In the genomic region with DNA sequence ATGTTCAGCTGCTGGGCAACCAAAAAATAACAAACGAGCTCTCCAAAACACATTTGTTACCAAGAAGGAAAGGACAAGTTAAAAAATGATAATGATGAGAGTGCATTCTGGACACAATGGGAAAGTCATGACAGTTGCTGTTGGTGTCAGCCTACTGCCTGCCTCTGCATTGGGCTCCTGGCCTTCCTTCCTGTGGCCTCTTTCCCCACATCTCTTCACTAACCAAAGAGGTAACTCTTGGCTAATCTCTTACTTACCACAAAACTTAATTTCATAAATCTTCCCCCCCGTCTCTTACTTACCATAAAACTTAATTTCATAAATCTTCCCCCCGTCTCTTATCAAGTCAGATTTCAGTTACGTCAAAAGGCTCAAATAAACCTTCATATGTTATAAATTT, we compare ENCODE assay signal across 20 cellular contexts.
DNase-seq lines count a peak whose midpoint lies in the region; ATAC-seq and TF ChIP-seq lines count a peak whose summit lies in the region.
"Had no signal": no experiment of that assay in that cellular context is flagged by ENCODE, and none has a peak within 500 bp of the region (broad histone marks: within the 10 kb centered on the region; RNA-seq: fewer than 3 reads in every experiment).

No MANE protein-coding gene starts in this region.

- no peak overlapping the region for H3K4me3 ChIP-seq in NB4 (ENCODE audit: low read depth, low read length)
- H3K4me3 ChIP-seq: GM23338 had no signal

- TF ChIP-seq POLR2A in NB4 (IDR thresholded peaks at IDR 0.05; ENCODE audit: extremely low read depth, insufficient read length), result no peak

- TF ChIP-seq CTCF in NB4 (IDR thresholded peaks at IDR 0.05; ENCODE audit: low read depth, low read length), result no peak

- ATAC-seq in GM18858 (IDR thresholded peaks at IDR 0.05; ENCODE audit: unreplicated experiment) (no peak), GM19467 (IDR thresholded peaks at IDR 0.05; ENCODE audit: unreplicated experiment) (no peak)
- ATAC-seq: GM23338, HCT116, Right ventricle myocardium inferior had no signal

- DNase-seq in SIG-M5 treated with dmso at 0.1 percent for 504 hours (lab: John Stamatoyannopoulos, UW; ENCODE audit: unreplicated experiment) (peak; percentile 31), SIG-M5 (lab: John Stamatoyannopoulos, UW) (no peak), NB4 (ENCODE audit: low read depth) (peak; percentile 56), SKM-1 (lab: John Stamatoyannopoulos, UW; ENCODE audit: unreplicated experiment) (peak; percentile 48), globus pallidus (ENCODE audit: low spot score) (no peak)
- no peak for DNase-seq in activated CD8-positive, alpha-beta memory T cell treated with anti-CD3 and anti-CD28 coated beads, Interleukin-2, amount 50 U/mL, for 48 hours
- DNase-seq: DMS53, Karpas-422, MM.1S, NCI-H1417, NCI-H1694 treated with DMSO at 0.1 percent for 48 hours, NCI-H2081 treated with DMSO at 0.1 percent for 48 hours, NCI-H2171 treated with DMSO at 0.1 percent for 48 hours, NCI-H446, NCI-H526 had no signal

Comparison
In these comparisons a context has a peak if more than half of its experiments do, and no peak if none do; other contexts are left out.
1. DNase-seq: peak in SIG-M5 treated with dmso at 0.1 percent for 504 hours (single experiment), NB4 (single experiment) and SKM-1 (single experiment); none in SIG-M5 (single experiment), activated CD8-positive, alpha-beta memory T cell treated with anti-CD3 and anti-CD28 coated beads, Interleukin-2, amount 50 U/mL, for 48 hours (single experiment) and globus pallidus (single experiment).